In genomic region chr2:68837164-68837860, GRCh38 we compare ENCODE assay signal across 8 cellular contexts. TPM values are rescaled to one million over a fixed set of nuclear protein-coding genes. Genes with fewer than 3 reads are reported as not detected.
DNase-seq lines count a peak whose midpoint lies in the region; ATAC-seq and TF ChIP-seq lines count a peak whose summit lies in the region.

No MANE protein-coding gene starts in this region.

- intact Hi-C loops in CD4-positive, alpha-beta memory T cell (cut with micrococcal nuclease): loop anchor here (1.0 kb wide), 3 partner anchors 86 to 374 kb away; no protein-coding TSS in a partner anchor
- intact Hi-C loops in activated CD4-positive, alpha-beta T cell treated with anti-CD3 and anti-CD28 coated beads for 36 hours (cut with DNase I, micrococcal nuclease): loop anchor here (1.0 to 2.0 kb wide), 3 partner anchors 86 to 120 kb away; no protein-coding TSS in a partner anchor
- intact Hi-C loops in colonic mucosa (cut with DNase I): loop anchor here (2.0 to 5.0 kb wide), 2 partner anchors 75 to 87 kb away; no protein-coding TSS in a partner anchor
- intact Hi-C loops in mucosa of descending colon (cut with DNase I, micrococcal nuclease): loop anchor here (10.0 kb wide), 1 partner anchor 83 kb away; no protein-coding TSS in a partner anchor

- no peak overlapping the region for H3K27ac ChIP-seq in CD4-positive, alpha-beta memory T cell (ENCODE audit: low read depth, low read length)
- no peak overlapping the region for H3K27ac ChIP-seq in colonic mucosa

- H3K9me3 ChIP-seq in CD4-positive, alpha-beta memory T cell (ENCODE audit: control insufficient read depth in 1 of 2, low read length in 2 of 2): no peaks in the 10 kb centered on the region
- H3K9me3 ChIP-seq in colonic mucosa: no peaks in the 10 kb centered on the region
- no peaks in the 10 kb centered on the region for H3K9me3 ChIP-seq in mucosa of descending colon

- H3K4me1 ChIP-seq in CD4-positive, alpha-beta memory T cell (ENCODE audit: insufficient read depth, low read length): peaks cover 26% of the 10 kb centered on the region
- no peaks in the 10 kb centered on the region for H3K4me1 ChIP-seq in colonic mucosa
- no peaks in the 10 kb centered on the region for H3K4me1 ChIP-seq in mucosa of descending colon (ENCODE audit: low read depth)

- no peaks in the 10 kb centered on the region for H3K27me3 ChIP-seq in CD4-positive, alpha-beta memory T cell (ENCODE audit: insufficient read depth, low read length)
- H3K27me3 ChIP-seq in colonic mucosa: no peaks in the 10 kb centered on the region

- no peak overlapping the region for H3K4me3 ChIP-seq in CD4-positive, alpha-beta memory T cell (ENCODE audit: low read length in 2 of 2)
- H3K4me3 ChIP-seq in colonic mucosa (no peak overlapping the region), mucosa of descending colon (no peak overlapping the region)

- DNase-seq in CD4-positive, alpha-beta memory T cell: peak; percentile 50 to 62 (median 54)
- DNase-seq in HPDE6-E6E7 (ENCODE audit: extremely low spot score) (peak; percentile 41), colonic mucosa (peak; percentile 68), mucosa of descending colon (peak; percentile 77 to 90 (median 82)), SHP77 treated with DMSO at 0.1 percent for 48 hours (lab: John Stamatoyannopoulos, UW) (no peak)
- peak; percentile 84 for DNase-seq in activated CD4-positive, alpha-beta T cell treated with anti-CD3 and anti-CD28 coated beads for 36 hours
- peak; percentile 51 for DNase-seq in stimulated activated naive CD4-positive, alpha-beta T cell treated with Interleukin-2 at 50 U/mL for 16 hours (lab: John Stamatoyannopoulos, UW)

- no peak overlapping the region for H3K9ac ChIP-seq in colonic mucosa (ENCODE audit: low read depth in 2 of 2, low read length in 2 of 2)

- H3K36me3 Mint-ChIP-seq in CD4-positive, alpha-beta memory T cell: no peaks in the 10 kb centered on the region
- H3K36me3 Mint-ChIP-seq in activated CD4-positive, alpha-beta T cell treated with anti-CD3 and anti-CD28 coated beads for 36 hours (ENCODE audit: low read depth): no peaks in the 10 kb centered on the region

- peak overlapping the region in 2 of 8 donors; percentile 24 to 38 for H3K4me3 Mint-ChIP-seq in CD4-positive, alpha-beta memory T cell
- H3K4me3 Mint-ChIP-seq in activated CD4-positive, alpha-beta T cell treated with anti-CD3 and anti-CD28 coated beads for 36 hours: no peak overlapping the region

- peak; percentile 45 for ATAC-seq in activated CD4-positive, alpha-beta T cell treated with anti-CD3 and anti-CD28 coated beads for 36 hours
- ATAC-seq in mucosa of descending colon (peak; percentile 80), HG03571 (IDR thresholded peaks at IDR 0.05; ENCODE audit: unreplicated experiment) (no peak)

- no peaks in the 10 kb centered on the region for H3K9me3 Mint-ChIP-seq in CD4-positive, alpha-beta memory T cell
- no peaks in the 10 kb centered on the region for H3K9me3 Mint-ChIP-seq in activated CD4-positive, alpha-beta T cell treated with anti-CD3 and anti-CD28 coated beads for 36 hours (ENCODE audit: low read depth)

- H3K4me1 Mint-ChIP-seq in CD4-positive, alpha-beta memory T cell: peaks cover 19 to 44% (median 31%) of the 10 kb centered on the region in 4 donors
- peaks cover 39% of the 10 kb centered on the region for H3K4me1 Mint-ChIP-seq in activated CD4-positive, alpha-beta T cell treated with anti-CD3 and anti-CD28 coated beads for 36 hours

- no peaks in the 10 kb centered on the region for H3K27me3 Mint-ChIP-seq in CD4-positive, alpha-beta memory T cell
- H3K27me3 Mint-ChIP-seq in activated CD4-positive, alpha-beta T cell treated with anti-CD3 and anti-CD28 coated beads for 36 hours: no peaks in the 10 kb centered on the region

- POLR2A ChIA-PET in CD4-positive, alpha-beta memory T cell (lab: Charles Lee; ENCODE audit: partially characterized antibody): interaction anchor here (0.5 to 4.2 kb wide), 7 partner anchors 25 to 100 kb away, joined by 3 to 21 read pairs (median 5); no protein-coding TSS in a partner anchor
- POLR2A ChIA-PET in activated CD4-positive, alpha-beta T cell treated with anti-CD3 and anti-CD28 coated beads for 36 hours (lab: Charles Lee): no interaction called here

- H3K27ac Mint-ChIP-seq in CD4-positive, alpha-beta memory T cell: peak overlapping the region in 3 of 7 donors; percentile 47 to 66 (median 60)
- peak overlapping the region; percentile 79 for H3K27ac Mint-ChIP-seq in activated CD4-positive, alpha-beta T cell treated with anti-CD3 and anti-CD28 coated beads for 36 hours

- H3K36me3 ChIP-seq in CD4-positive, alpha-beta memory T cell (ENCODE audit: insufficient read depth, low read length): no peaks in the 10 kb centered on the region
- H3K36me3 ChIP-seq in colonic mucosa (no peaks in the 10 kb centered on the region), mucosa of descending colon (ENCODE audit: low read depth) (no peaks in the 10 kb centered on the region)

- CTCF ChIA-PET in CD4-positive, alpha-beta memory T cell (lab: Charles Lee; ENCODE audit: partially characterized antibody): interaction anchor here (0.8 to 9.0 kb wide), 36 partner anchors 8 to 374 kb away, joined by 3 to 199 read pairs (median 6); partner anchors contain the start of gene ARHGAP25
- CTCF ChIA-PET in activated CD4-positive, alpha-beta T cell treated with anti-CD3 and anti-CD28 coated beads for 36 hours (lab: Charles Lee): interaction anchor here (0.8 to 6.9 kb wide), 16 partner anchors 9 to 374 kb away, joined by 3 to 55 read pairs (median 5); no protein-coding TSS in a partner anchor

- TF ChIP-seq CTCF in colonic mucosa (IDR thresholded peaks at IDR 0.05) (peak; percentile 61), mucosa of descending colon (IDR thresholded peaks at IDR 0.05) (peak; percentile 28)

RNA-seq across cellular contexts. Expression of gene BMP10, which starts 33.9 kb away (rescaled TPM):
- total RNA-seq in CD4-positive, alpha-beta memory T cell: not detected
- polyA plus RNA-seq in CD4-positive, alpha-beta memory T cell: not detected
- total RNA-seq in activated CD4-positive, alpha-beta T cell treated with anti-CD3 and anti-CD28 coated beads for 36 hours: not detected
- total RNA-seq in colonic mucosa (not detected), mucosa of descending colon (under 1 TPM in 1 of 3 donors, not detected in 2; 0.43 TPM)
